Comparison of ENCODE assay signal across 23 cellular contexts in genomic region chr13:41764558-41764957, GRCh38.
DNase-seq lines count a peak whose midpoint lies in the region; ATAC-seq and TF ChIP-seq lines count a peak whose summit lies in the region.
"Had no signal": no experiment of that assay in that cellular context is flagged by ENCODE, and none has a peak within 500 bp of the region (broad histone marks: within the 10 kb centered on the region; RNA-seq: fewer than 3 reads in every experiment).

No MANE protein-coding gene starts in this region.

- H3K9ac ChIP-seq in Loucy (ENCODE audit: low read depth, low read length, poor library complexity, severe bottlenecking), result no peak overlapping the region

- H3K36me3 Mint-ChIP-seq in activated CD4-positive, alpha-beta T cell treated with anti-CD3 and anti-CD28 coated beads, Interleukin-2, amount 10 ng/mL, durations not matched to agents 24 days and 14 days (ENCODE audit: low read depth), result peaks cover 14% of the 10 kb centered on the region
- H3K36me3 Mint-ChIP-seq in CD4-positive, alpha-beta T cell (ENCODE audit: low read depth), result peaks cover 20% of the 10 kb centered on the region
- peaks cover 3% of the 10 kb centered on the region for H3K36me3 Mint-ChIP-seq in osteocyte (ENCODE audit: unreplicated experiment)

- H3K4me1 ChIP-seq in Loucy (ENCODE audit: insufficient read depth, low read length, poor library complexity, severe bottlenecking), result peaks cover 10% of the 10 kb centered on the region

- peak; percentile 51 for ATAC-seq in CD4-positive, alpha-beta T cell (ENCODE audit: poor library complexity)
- ATAC-seq in esophagus mucosa (peak; percentile 17), GM21360 (IDR thresholded peaks at IDR 0.05; ENCODE audit: unreplicated experiment) (no peak), GM21576 (IDR thresholded peaks at IDR 0.05; ENCODE audit: unreplicated experiment) (no peak)
- ATAC-seq: Panc1 had no signal

- H3K9me3 Mint-ChIP-seq in activated CD4-positive, alpha-beta T cell treated with anti-CD3 and anti-CD28 coated beads, Interleukin-2, amount 10 ng/mL, durations not matched to agents 24 days and 14 days, result no peaks in the 10 kb centered on the region
- H3K9me3 Mint-ChIP-seq in CD4-positive, alpha-beta T cell, result no peaks in the 10 kb centered on the region
- no peaks in the 10 kb centered on the region for H3K9me3 Mint-ChIP-seq in osteocyte (ENCODE audit: unreplicated experiment)
- H3K9me3 Mint-ChIP-seq: CD8-positive, alpha-beta memory T cell had no signal

- H3K4me2 ChIP-seq in Loucy (ENCODE audit: low read depth, low read length, poor library complexity, severe bottlenecking), result peak overlapping the region; percentile 17

- no peak overlapping the region for H3K27ac Mint-ChIP-seq in activated CD4-positive, alpha-beta T cell treated with anti-CD3 and anti-CD28 coated beads, Interleukin-2, amount 10 ng/mL, durations not matched to agents 24 days and 14 days
- no peak overlapping the region for H3K27ac Mint-ChIP-seq in CD4-positive, alpha-beta T cell
- no peak overlapping the region for H3K27ac Mint-ChIP-seq in osteocyte (ENCODE audit: unreplicated experiment)

- POLR2A ChIA-PET in CD4-positive, alpha-beta T cell (lab: Charles Lee), result no interaction called here

- no peaks in the 10 kb centered on the region for H3K27me3 ChIP-seq in CD4-positive, alpha-beta T cell (ENCODE audit: control insufficient read depth, insufficient read depth, low read length)
- H3K27me3 ChIP-seq in Loucy (ENCODE audit: insufficient read depth, low read length, poor library complexity, severe bottlenecking), result no peaks in the 10 kb centered on the region

- no peaks in the 10 kb centered on the region for H3K9me3 ChIP-seq in CD4-positive, alpha-beta T cell (ENCODE audit: control insufficient read depth, low read length)
- no peaks in the 10 kb centered on the region for H3K9me3 ChIP-seq in Loucy (ENCODE audit: insufficient read depth, low read depth, low read length)

- H3K27me3 Mint-ChIP-seq in activated CD4-positive, alpha-beta T cell treated with anti-CD3 and anti-CD28 coated beads, Interleukin-2, amount 10 ng/mL, durations not matched to agents 24 days and 14 days, result no peaks in the 10 kb centered on the region
- no peaks in the 10 kb centered on the region for H3K27me3 Mint-ChIP-seq in CD4-positive, alpha-beta T cell
- H3K27me3 Mint-ChIP-seq in osteocyte (ENCODE audit: unreplicated experiment), result no peaks in the 10 kb centered on the region
- H3K27me3 Mint-ChIP-seq: CD8-positive, alpha-beta memory T cell had no signal

- H3K36me3 ChIP-seq in Loucy (ENCODE audit: insufficient read depth, low read length), result no peaks in the 10 kb centered on the region

- H4K20me1 ChIP-seq in Loucy (ENCODE audit: insufficient read depth, low read length, poor library complexity, severe bottlenecking), result no peaks in the 10 kb centered on the region

- no peak overlapping the region for H3K4me3 ChIP-seq in Loucy (ENCODE audit: low read length, poor library complexity, severe bottlenecking)

- no peak for DNase-seq in activated CD4-positive, alpha-beta T cell treated with anti-CD3 and anti-CD28 coated beads, Interleukin-2, amount 10 ng/mL, durations not matched to agents 24 days and 14 days
- no peak for DNase-seq in activated CD4-positive, alpha-beta T cell treated with anti-CD3 and anti-CD28 coated beads for 48 hours
- no peak for DNase-seq in CD4-positive, alpha-beta T cell
- DNase-seq in osteocyte (ENCODE audit: extremely low spot score, unreplicated experiment), result no peak
- DNase-seq: AML-193; C1 segment of cervical spinal cord; Calu3; CD8-positive, alpha-beta memory T cell; DMS153; GOT3; HCEC 1CT; Karpas-422; NCI-H1417; NCI-H1694 treated with DMSO at 0.1 percent for 48 hours; NCI-H2081 treated with DMSO at 0.1 percent for 48 hours; NCI-H524 treated with DMSO at 0.1 percent for 48 hours; NCI-H82; SIG-M5 had no signal

- CTCF ChIA-PET in CD4-positive, alpha-beta T cell (lab: Charles Lee), result interaction anchor here (1.4 kb wide), 1 partner anchor 10 kb away, joined by 3 read pairs; no protein-coding TSS in a partner anchor

- no peaks in the 10 kb centered on the region for H3K9me2 ChIP-seq in Loucy (replicated peaks; ENCODE audit: low read depth, low read length)

- no peaks in the 10 kb centered on the region for H3F3A ChIP-seq in Loucy (ENCODE audit: low read depth)

- no peaks in the 10 kb centered on the region for H3K79me2 ChIP-seq in Loucy (ENCODE audit: insufficient read depth, low read length)

- H3K4me1 Mint-ChIP-seq in activated CD4-positive, alpha-beta T cell treated with anti-CD3 and anti-CD28 coated beads, Interleukin-2, amount 10 ng/mL, durations not matched to agents 24 days and 14 days, result peaks cover 13% of the 10 kb centered on the region
- peaks cover 27% of the 10 kb centered on the region for H3K4me1 Mint-ChIP-seq in CD4-positive, alpha-beta T cell (ENCODE audit: low read depth)
- peaks cover 5% of the 10 kb centered on the region for H3K4me1 Mint-ChIP-seq in osteocyte (ENCODE audit: unreplicated experiment)

- H3K4me3 Mint-ChIP-seq in activated CD4-positive, alpha-beta T cell treated with anti-CD3 and anti-CD28 coated beads, Interleukin-2, amount 10 ng/mL, durations not matched to agents 24 days and 14 days, result peak overlapping the region; percentile 0
- peak overlapping the region; percentile 67 for H3K4me3 Mint-ChIP-seq in CD4-positive, alpha-beta T cell
- no peak overlapping the region for H3K4me3 Mint-ChIP-seq in osteocyte (ENCODE audit: unreplicated experiment)

- H3K27ac ChIP-seq in CD4-positive, alpha-beta T cell (ENCODE audit: low read depth, low read length), result no peak overlapping the region

- intact Hi-C loops in activated CD4-positive, alpha-beta T cell treated with anti-CD3 and anti-CD28 coated beads, Interleukin-2, amount 10 ng/mL, durations not matched to agents 24 days and 14 days (cut with micrococcal nuclease), result no loop called here
- intact Hi-C loops in CD4-positive, alpha-beta T cell (cut with DNase I, micrococcal nuclease), result no loop called here

- no peak overlapping the region for H2AFZ ChIP-seq in Loucy (ENCODE audit: low read length)

- TF ChIP-seq CTCF in CD4-positive, alpha-beta T cell (IDR thresholded peaks at IDR 0.05), result no peak
- TF ChIP-seq CTCF in Loucy (conservative IDR thresholded peaks at IDR 0.05; ENCODE audit: low read length) (no peak), osteocyte (IDR thresholded peaks at IDR 0.05) (no peak)

Comparison
In these comparisons a context has a peak if more than half of its experiments do, and no peak if none do; other contexts are left out.
1. ATAC-seq: peak in CD4-positive, alpha-beta T cell (single experiment) and esophagus mucosa (single experiment); none in GM21360 (single experiment) and GM21576 (single experiment).